In the genomic region with DNA sequence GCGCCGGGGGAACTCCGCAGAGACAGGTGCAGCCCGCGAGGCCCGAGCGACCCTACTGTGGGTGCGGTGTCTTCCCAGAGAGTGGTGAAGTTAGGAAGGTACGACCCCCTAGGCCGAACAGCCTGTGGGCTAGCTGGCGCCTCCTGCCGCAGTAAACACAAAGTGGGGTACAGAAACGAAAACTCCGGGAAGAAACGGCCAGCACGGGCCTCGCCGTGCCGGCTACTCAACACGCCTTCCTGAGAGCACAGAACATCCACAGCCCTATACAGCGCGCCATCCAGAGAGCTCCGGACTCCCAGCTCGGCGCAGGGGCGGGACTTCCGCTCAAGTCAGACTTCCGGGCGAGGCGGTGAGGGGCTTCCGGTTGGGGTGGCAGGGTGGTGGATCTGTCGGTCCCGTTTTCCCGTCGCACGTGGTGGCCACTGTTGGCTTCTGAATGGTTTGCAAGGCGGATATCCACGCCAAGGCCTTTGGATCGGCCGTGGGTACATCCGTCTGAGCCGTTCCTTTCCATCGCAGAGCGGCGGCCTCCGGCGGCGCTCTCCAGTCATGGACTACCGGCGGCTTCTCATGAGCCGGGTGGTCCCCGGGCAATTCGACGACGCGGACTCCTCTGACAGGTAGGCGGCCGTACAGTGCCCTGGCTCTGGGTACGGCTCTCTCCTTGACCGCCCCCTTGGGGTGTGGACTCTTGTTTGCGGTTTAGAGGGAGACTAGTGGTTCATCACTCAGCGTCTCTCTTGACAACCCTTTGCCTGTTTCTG, we compare ENCODE assay signal across 8 cellular contexts. TPM values are rescaled to one million over a fixed set of nuclear protein-coding genes. Genes with fewer than 3 reads are reported as not detected.
A peak's percentile ranks its signal among the peaks of the same experiment; 100 is the strongest.
DNase-seq lines count a peak whose midpoint lies in the region; ATAC-seq and TF ChIP-seq lines count a peak whose summit lies in the region.

Gene CAGE1, minus strand, starts transcription at position 292 of the 767 bp plus-strand sequence. CDS start 2,569 bp downstream, outside the sequence.
Gene RIOK1, plus strand, starts transcription at position 358 of the 767 bp plus-strand sequence. Its CDS starts 195 bp downstream, at position 553.

- peaks cover 5% of the 10 kb centered on the region for H3K79me2 ChIP-seq in parathyroid adenoma

- peak within 1 kb of the TSS; percentile 85 for H2AFZ ChIP-seq in parathyroid adenoma

- H3K9ac ChIP-seq in parathyroid adenoma: peak within 1 kb of the TSS; percentile 58

- peak; percentile 97 for ATAC-seq in HG02678 (IDR thresholded peaks at IDR 0.05; ENCODE audit: unreplicated experiment)

- peak within 1 kb of the TSS; percentile 91 for H3K4me3 ChIP-seq in GM12865 (ENCODE audit: low read depth, low read length)
- H3K4me3 ChIP-seq in cardiac muscle cell: peak within 1 kb of the TSS; percentile 69
- peak within 1 kb of the TSS; percentile 83 for H3K4me3 ChIP-seq in parathyroid adenoma (ENCODE audit: low read depth, low read length)
- H3K4me3 ChIP-seq in tibial nerve: peak within 1 kb of the TSS; percentile 62 to 93 (median 70)

- peak; percentile 39 to 72 for TF ChIP-seq POLR2A in tibial nerve (IDR thresholded peaks at IDR 0.05)

- H3K9me3 ChIP-seq in cardiac muscle cell (ENCODE audit: low read depth) (no peaks in the 10 kb centered on the region), parathyroid adenoma (ENCODE audit: control insufficient read depth, low read length) (no peaks in the 10 kb centered on the region), tibial nerve (no peaks in the 10 kb centered on the region)

- peak within 1 kb of the TSS; percentile 84 for H3K4me2 ChIP-seq in parathyroid adenoma (ENCODE audit: low read length)

- H3K4me1 ChIP-seq in cardiac muscle cell (ENCODE audit: low read depth) (peaks cover 10% of the 10 kb centered on the region), parathyroid adenoma (peaks cover 10% of the 10 kb centered on the region), tibial nerve (peaks cover 0 to 32% (median 16%) of the 10 kb centered on the region in 4 donors)

- TF ChIP-seq CTCF in GM12865 (IDR thresholded peaks at IDR 0.05; ENCODE audit: insufficient read depth, low read depth, low read length, missing control alignments) (no peak), cardiac muscle cell (IDR thresholded peaks at IDR 0.05; ENCODE audit: low read depth, low read length) (peak; percentile 25), parathyroid adenoma (IDR thresholded peaks at IDR 0.05) (no peak), tibial nerve (IDR thresholded peaks at IDR 0.05) (peak in 2 of 5 experiments; percentile 13 to 21)

- H3K27ac ChIP-seq in cardiac muscle cell (peak within 1 kb of the TSS; percentile 92), parathyroid adenoma (peak within 1 kb of the TSS; percentile 91), tibial nerve (peak within 1 kb of the TSS; percentile 69 to 97 (median 90))

- H3K27me3 ChIP-seq in cardiac muscle cell: no peaks in the 10 kb centered on the region
- H3K27me3 ChIP-seq in parathyroid adenoma (ENCODE audit: control insufficient read depth, insufficient read depth, low read length): no peaks in the 10 kb centered on the region
- H3K27me3 ChIP-seq in tibial nerve: no peaks in the 10 kb centered on the region

- peaks cover 5% of the 10 kb centered on the region for H3K36me3 ChIP-seq in cardiac muscle cell
- H3K36me3 ChIP-seq in parathyroid adenoma (ENCODE audit: control insufficient read depth, insufficient read depth, low read length): no peaks in the 10 kb centered on the region
- H3K36me3 ChIP-seq in tibial nerve: peaks cover 0 to 17% (median 0%) of the 10 kb centered on the region in 3 donors

- WGBS in tibial nerve, 2 donors: 0 to 1% methylated on average over 27 to 30 of the region's 62 CpGs

- DNase-seq in GM12865 (ENCODE audit: low read depth) (peak; percentile 98), NCI-H1105 treated with DMSO at 0.1 percent for 48 hours (lab: John Stamatoyannopoulos, UW) (peak; percentile 90), SKM-1 treated with dmso at 0.1 percent for 144 hours (lab: John Stamatoyannopoulos, UW; ENCODE audit: unreplicated experiment) (peak; percentile 86), cardiac muscle cell (ENCODE audit: low read depth in 1 of 2, low spot score in 1 of 2) (peak; percentile 97), tibial nerve (ENCODE audit: low spot score in 2 of 2) (peak; percentile 91 to 92)
- DNase-seq in activated naive CD8-positive, alpha-beta T cell treated with anti-CD3 and anti-CD28 coated beads, Interleukin-2, amount 50 U/mL, for 16 hours (ENCODE audit: low read depth, low spot score): peak; percentile 93

- TF ChIP-seq EP300 in tibial nerve (IDR thresholded peaks at IDR 0.05): peak; percentile 35 to 86

RNA-seq across cellular contexts. Expression of gene CAGE1, which starts in this region (rescaled TPM):
- total RNA-seq in cardiac muscle cell: 0.09 TPM in 1 of 2 replicates, not detected in the other
- 0.26 and 0.66 TPM in 2 replicates for polyA plus RNA-seq in cardiac muscle cell
- not detected for total RNA-seq in tibial nerve

RNA-seq across cellular contexts. Expression of gene RIOK1, which starts in this region (rescaled TPM):
- total RNA-seq in cardiac muscle cell: 10.3 and 16.8 TPM in 2 replicates
- polyA plus RNA-seq in cardiac muscle cell: 13.4 and 26.7 TPM in 2 replicates
- total RNA-seq in tibial nerve: 10 to 100 TPM in 2 of 4 donors, 1 to 10 TPM in 2; 9.0 to 25.2 (median 12.9) TPM

Comparison
In these comparisons a context has a peak if more than half of its experiments do, and no peak if none do; other contexts are left out.
1. Peak in every context shown above with its lines: DNase-seq, ATAC-seq, H3K4me3 ChIP-seq and H3K27ac ChIP-seq.